In genomic region chr6:111604259-111605099, GRCh38 we compare ENCODE assay signal across 8 cellular contexts. TPM values are rescaled to one million over a fixed set of nuclear protein-coding genes. Genes with fewer than 3 reads are reported as not detected.
DNase-seq lines count a peak whose midpoint lies in the region; ATAC-seq and TF ChIP-seq lines count a peak whose summit lies in the region.

No MANE protein-coding gene starts in this region.

- H3K9ac ChIP-seq in duodenal mucosa (ENCODE audit: low read depth in 1 of 2, low read length in 2 of 2), result peak overlapping the region; percentile 90 to 92

- peaks cover 4 to 11% of the 10 kb centered on the region in 2 donors for H3K36me3 ChIP-seq in duodenal mucosa (ENCODE audit: control insufficient read depth in 1 of 2, insufficient read depth in 2 of 2, low read length in 2 of 2)
- H3K36me3 ChIP-seq in lung (ENCODE audit: control insufficient read depth in 2 of 2, insufficient read depth in 2 of 2, low read length in 2 of 2), result no peaks in the 10 kb centered on the region

- H3K4me3 ChIP-seq in duodenal mucosa (ENCODE audit: low read depth in 1 of 2, low read length in 2 of 2) (peak overlapping the region; percentile 80 to 87), lung (no peak overlapping the region)

- peak; percentile 13 for ATAC-seq in lung (ENCODE audit: insufficient read depth, low FRiP score)
- ATAC-seq in HG03108 (IDR thresholded peaks at IDR 0.05; ENCODE audit: unreplicated experiment), result no peak

- DNase-seq in GM04503 (ENCODE audit: low read depth) (peak; percentile 73), OCI-M1 (lab: John Stamatoyannopoulos, UW) (peak; percentile 83), lung (ENCODE audit: low spot score) (peak; percentile 50), GDM1 (lab: John Stamatoyannopoulos, UW) (no peak), GM19238 (ENCODE audit: insufficient read length, low spot score) (no peak)

- TF ChIP-seq CTCF in lung (IDR thresholded peaks at IDR 0.05; ENCODE audit: control extremely low read depth, extremely low read depth), result no peak

- no peaks in the 10 kb centered on the region for H3K9me3 ChIP-seq in duodenal mucosa (ENCODE audit: control insufficient read depth in 1 of 2, low read length in 2 of 2)
- H3K9me3 ChIP-seq in lung (ENCODE audit: control insufficient read depth in 2 of 2, insufficient read depth in 1 of 2, low read length in 1 of 2), result no peaks in the 10 kb centered on the region

- 30 to 54% methylated on average over 7 of the region's 7 CpGs for WGBS in lung, 2 donors

- H3K27ac ChIP-seq in duodenal mucosa (ENCODE audit: low read depth, low read length) (peak overlapping the region; percentile 91), lung (ENCODE audit: low read depth in 1 of 2, low read length in 1 of 2) (peak overlapping the region; percentile 92 to 96), temporal lobe (ENCODE audit: low read depth, low read length) (peak overlapping the region; percentile 89)

- H3K4me1 ChIP-seq in duodenal mucosa (ENCODE audit: control insufficient read depth in 1 of 2, insufficient read depth in 2 of 2, low read length in 2 of 2), result peaks cover 59 to 60% of the 10 kb centered on the region in 2 donors
- H3K4me1 ChIP-seq in lung (ENCODE audit: control insufficient read depth in 2 of 2, insufficient read depth in 2 of 2, low read length in 2 of 2), result peaks cover 13 to 21% of the 10 kb centered on the region in 2 donors

- H3K27me3 ChIP-seq in duodenal mucosa (ENCODE audit: control insufficient read depth in 1 of 2, insufficient read depth in 2 of 2, low read length in 2 of 2) (no peaks in the 10 kb centered on the region), lung (ENCODE audit: control insufficient read depth, insufficient read depth) (no peaks in the 10 kb centered on the region)

RNA-seq across cellular contexts. Expression of gene TRAF3IP2, which starts 1.2 kb away (rescaled TPM):
- total RNA-seq in lung, result 10 to 100 TPM; 33.5 to 42.0 TPM
- polyA plus RNA-seq in lung, result 10 to 100 TPM; 32.7 to 42.8 TPM
- total RNA-seq in temporal lobe, result 2.2 TPM

Comparison
In these comparisons a context has a peak if more than half of its experiments do, and no peak if none do; other contexts are left out.
1. DNase-seq: peak in GM04503 (single experiment), OCI-M1 (single experiment) and lung (single experiment); none in GDM1 (single experiment) and GM19238 (single experiment).
2. RNA of gene TRAF3IP2, which starts 1.2 kb away (total RNA-seq): 33.5 to 42.0 TPM in lung; 2.2 TPM in temporal lobe (single experiment); every median in the first group is over 10 times any median in the second.
3. Peak in every context shown above with its lines, with median percentiles within 50 percentile points of each other: H3K27ac ChIP-seq.